Comparison of ENCODE assay signal across 18 cellular contexts in genomic region chr12:40156031-40156764, GRCh38. TPM values are rescaled to one million over a fixed set of nuclear protein-coding genes. Genes with fewer than 3 reads are reported as not detected.
DNase-seq lines count a peak whose midpoint lies in the region; ATAC-seq, FAIRE-seq and TF ChIP-seq lines count a peak whose summit lies in the region.
"Had no signal": no experiment of that assay in that cellular context is flagged by ENCODE, and none has a peak within 500 bp of the region (broad histone marks: within the 10 kb centered on the region; RNA-seq: fewer than 3 reads in every experiment).

No MANE protein-coding gene starts in this region.

- DNase-seq in Ammon's horn (ENCODE audit: low spot score) (peak; percentile 36), lower lobe of right lung (no peak), lower leg skin (ENCODE audit: low spot score in 2 of 2) (no peak), H54 (ENCODE audit: insufficient read length, low spot score) (no peak)
- DNase-seq: activated naive CD8-positive, alpha-beta T cell treated with anti-CD3 and anti-CD28 coated beads, Interleukin-2, amount 10 ng/mL, durations not matched to agents 7 days and 5 days; CD4-positive, alpha-beta T cell; foreskin keratinocyte; left colon; PC-3; right lobe of liver; stimulated activated naive CD4-positive, alpha-beta T cell treated with Interleukin-2 at 50 U/mL for 16 hours had no signal

- no peaks in the 10 kb centered on the region for H3K9me3 ChIP-seq in lower lobe of right lung
- H3K9me3 ChIP-seq: right lobe of liver had no signal

- H3K4me3 ChIP-seq in lower lobe of right lung (peak overlapping the region; percentile 27), lower leg skin (ENCODE audit: low read depth, poor library complexity, severe bottlenecking) (no peak overlapping the region)
- H3K4me3 ChIP-seq: coronary artery, right lobe of liver had no signal

- peaks cover 20% of the 10 kb centered on the region for H3K4me1 ChIP-seq in lower lobe of right lung
- H3K4me1 ChIP-seq: right lobe of liver had no signal

- WGBS in lower leg skin, 2 donors, result 77 to 80% methylated on average over 5 of the region's 5 CpGs

- peak; percentile 65 for ATAC-seq in HG03354 (IDR thresholded peaks at IDR 0.05; ENCODE audit: poor library complexity, severe bottlenecking, unreplicated experiment)
- ATAC-seq in lower lobe of right lung, result peak; percentile 73 to 84
- no peak for ATAC-seq in HG03460 (IDR thresholded peaks at IDR 0.05; ENCODE audit: unreplicated experiment)
- ATAC-seq in HG03139 (IDR thresholded peaks at IDR 0.05; ENCODE audit: unreplicated experiment), result no peak
- ATAC-seq: foreskin keratinocyte, HCT116, left colon, PC-3, right lobe of liver had no signal

- TF ChIP-seq CTCF in lower lobe of right lung (IDR thresholded peaks at IDR 0.05), result no peak
- TF ChIP-seq CTCF in lower leg skin (IDR thresholded peaks at IDR 0.05), result no peak

- H3K27me3 ChIP-seq in lower lobe of right lung (ENCODE audit: low read depth), result no peaks in the 10 kb centered on the region
- H3K27me3 ChIP-seq: foreskin keratinocyte, right lobe of liver had no signal

- H3K27ac ChIP-seq in angular gyrus (ENCODE audit: low read depth, low read length) (peak overlapping the region; percentile 45), lower lobe of right lung (peak overlapping the region; percentile 79)
- H3K27ac ChIP-seq: coronary artery, foreskin keratinocyte, right lobe of liver had no signal

- intact Hi-C loops in lower lobe of right lung (cut with DNase I) (loop anchor here (10.0 kb wide), 2 partner anchors 89 to 159 kb away; no protein-coding TSS in a partner anchor), lower leg skin (cut with DNase I; ENCODE audit: low total_unique reads) (loop anchor here (10.0 kb wide), 1 partner anchor 159 kb away; no protein-coding TSS in a partner anchor)

- TF ChIP-seq POLR2A in lower leg skin (IDR thresholded peaks at IDR 0.05), result no peak
- no peak for TF ChIP-seq POLR2A in H54 (IDR thresholded peaks at IDR 0.05; ENCODE audit: low read depth, low read length)

- no peak for FAIRE-seq in H54 (lab: Jason Lieb, UNC)
- FAIRE-seq: endothelial cell of umbilical vein had no signal

- no peaks in the 10 kb centered on the region for H3K36me3 ChIP-seq in lower lobe of right lung
- H3K36me3 ChIP-seq: right lobe of liver had no signal

RNA-seq across cellular contexts. Expression of gene SLC2A13, which starts 50.3 kb away (rescaled TPM):
- total RNA-seq in lower lobe of right lung, result 11.6 TPM
- total RNA-seq in lower leg skin, result 10 to 100 TPM in 3 of 4 donors, 1 to 10 TPM in 1; 9.2 to 15.2 (median 13.9) TPM

Comparison
In these comparisons a context has a peak if more than half of its experiments do, and no peak if none do; other contexts are left out.
1. ATAC-seq: peak in HG03354 (single experiment) and lower lobe of right lung (2 of 2); none in HG03460 (single experiment) and HG03139 (single experiment).